In the genomic region with DNA sequence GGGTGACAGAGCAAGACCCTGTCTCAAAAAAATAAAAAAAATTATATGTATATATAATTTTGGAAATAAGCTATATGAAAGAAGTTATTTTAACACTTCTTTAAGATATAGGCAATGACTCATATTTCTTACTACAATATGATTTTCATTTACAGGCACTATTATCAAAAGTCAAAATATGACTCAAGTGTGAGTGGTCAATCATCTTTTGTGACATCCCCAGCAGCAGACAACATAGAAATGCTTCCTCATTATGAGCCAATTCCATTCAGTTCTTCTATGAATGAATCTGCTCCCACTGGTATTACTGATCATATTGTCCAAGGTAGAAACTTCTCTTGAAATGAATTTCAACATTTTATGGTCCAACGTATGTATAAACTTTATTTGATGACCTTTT, we compare ENCODE assay signal across 15 cellular contexts.
"Had no signal": no experiment of that assay in that cellular context is flagged by ENCODE, and none has a peak within 500 bp of the region (broad histone marks: within the 10 kb centered on the region; RNA-seq: fewer than 3 reads in every experiment).

No MANE protein-coding gene starts in this region.

- H3K27me3 ChIP-seq: heart right ventricle, left lung, stomach had no signal

- FAIRE-seq: endometrium, frontal cortex, keratinocyte had no signal

- H3K4me1 ChIP-seq: heart right ventricle, left lung, stomach had no signal

- DNase-seq: activated CD4-positive, alpha-beta memory T cell treated with anti-CD3 and anti-CD28 coated beads, Interleukin-2, amount 10 ng/mL, durations not matched to agents 7 days and 5 days; activated CD4-positive, alpha-beta T cell treated with anti-CD3 and anti-CD28 coated beads for 1 hour; activated gamma-delta T cell treated with Interleukin-2 at 50 U/mL for 16 hours; amygdala; heart right ventricle; left lung; mesenchymal stem cell; SHP77 treated with DMSO at 0.1 percent for 48 hours; stimulated activated CD4-positive, alpha-beta T cell treated with anti-CD3 and anti-CD28 coated beads, Interleukin-12 subunit alpha, Interleukin-12 subunit beta, amount 100 ng/mL, for 4 hours; stomach had no signal

- ATAC-seq: heart right ventricle, left lung had no signal

- H3K9me3 Mint-ChIP-seq: activated CD4-positive, alpha-beta memory T cell treated with anti-CD3 and anti-CD28 coated beads, Interleukin-2, amount 10 ng/mL, durations not matched to agents 7 days and 5 days; brain had no signal

- H3K9me3 ChIP-seq: left lung, stomach, thoracic aorta had no signal

- H3K27ac ChIP-seq: heart right ventricle, left lung, stomach, thoracic aorta had no signal

- H3K4me3 Mint-ChIP-seq: activated CD4-positive, alpha-beta memory T cell treated with anti-CD3 and anti-CD28 coated beads, Interleukin-2, amount 10 ng/mL, durations not matched to agents 7 days and 5 days; brain had no signal

- H3K4me1 Mint-ChIP-seq: activated CD4-positive, alpha-beta memory T cell treated with anti-CD3 and anti-CD28 coated beads, Interleukin-2, amount 10 ng/mL, durations not matched to agents 7 days and 5 days; brain had no signal

- H3K4me3 ChIP-seq: heart right ventricle, left lung, stomach, thoracic aorta had no signal

- H3K27ac Mint-ChIP-seq: activated CD4-positive, alpha-beta memory T cell treated with anti-CD3 and anti-CD28 coated beads, Interleukin-2, amount 10 ng/mL, durations not matched to agents 7 days and 5 days; brain had no signal

- H3K27me3 Mint-ChIP-seq: activated CD4-positive, alpha-beta memory T cell treated with anti-CD3 and anti-CD28 coated beads, Interleukin-2, amount 10 ng/mL, durations not matched to agents 7 days and 5 days; brain had no signal
